1 cellular context compared by ENCODE assay signal in genomic region chr12:112599871-112600270, GRCh38.
TF ChIP-seq lines count a peak whose summit lies in the region.

No MANE protein-coding gene starts in this region.

TF ChIP-seq in HepG2, 621 proteins besides CTCF, POLR2A, EP300 and RAD21 (continued from another document and continues in another):
- TF ChIP-seq ZZZ3 (CRISPR knock-in tag; IDR thresholded peaks at IDR 0.05; ENCODE audit: borderline replicate concordance) (no peak), ZNF180 (CRISPR knock-in tag; IDR thresholded peaks at IDR 0.05; ENCODE audit: borderline replicate concordance, low read depth) (no peak), FOSL2 (CRISPR knock-in tag; IDR thresholded peaks at IDR 0.05) (peak; percentile 87), FOSL1 (CRISPR knock-in tag; IDR thresholded peaks at IDR 0.05; ENCODE audit: borderline replicate concordance) (peak; percentile 72; the same call in 1 of the 2 replicates), ADNP (CRISPR knock-in tag; IDR thresholded peaks at IDR 0.05) (no peak), ZNF570 (CRISPR knock-in tag; IDR thresholded peaks at IDR 0.05; ENCODE audit: borderline replicate concordance) (no peak), MYNN (CRISPR knock-in tag; IDR thresholded peaks at IDR 0.05; ENCODE audit: low read depth) (no peak), MIER3 (CRISPR knock-in tag; IDR thresholded peaks at IDR 0.05; ENCODE audit: borderline replicate concordance) (peak; percentile 39; the same call in 1 of the 2 replicates), SALL2 (CRISPR knock-in tag; IDR thresholded peaks at IDR 0.05) (0 out of 2 replicates have a peak, but pooled peaks have one; percentile 5), ZNF276 (CRISPR knock-in tag; IDR thresholded peaks at IDR 0.05; ENCODE audit: low read depth) (no peak), AHDC1 (CRISPR knock-in tag; IDR thresholded peaks at IDR 0.05; ENCODE audit: borderline replicate concordance) (peak; percentile 57; the same call in 1 of the 2 replicates), ZSCAN29 (CRISPR knock-in tag; conservative IDR thresholded peaks at IDR 0.05) (peak; percentile 75; the same call in 1 of the 2 replicates), ZNF281 (CRISPR knock-in tag; IDR thresholded peaks at IDR 0.05; ENCODE audit: borderline replicate concordance) (peak; percentile 51; the same call in 1 of the 2 replicates), SP140L (CRISPR knock-in tag; IDR thresholded peaks at IDR 0.05; ENCODE audit: borderline replicate concordance) (no peak), SKI (IDR thresholded peaks at IDR 0.05; ENCODE audit: partially characterized antibody) (peak; percentile 21), CEBPG (CRISPR knock-in tag; IDR thresholded peaks at IDR 0.05) (peak; percentile 97), ZNF468 (CRISPR knock-in tag; IDR thresholded peaks at IDR 0.05) (no peak), ZNF674 (CRISPR knock-in tag; IDR thresholded peaks at IDR 0.05; ENCODE audit: low read depth) (no peak), PHF21A (CRISPR knock-in tag; IDR thresholded peaks at IDR 0.05) (peak; percentile 68; the same call in 1 of the 2 replicates), BATF2 (CRISPR knock-in tag; IDR thresholded peaks at IDR 0.05) (0 out of 2 replicates have a peak, but pooled peaks have one; percentile 33), CERS6 (CRISPR knock-in tag; IDR thresholded peaks at IDR 0.05) (no peak), ZNF7 (CRISPR knock-in tag; IDR thresholded peaks at IDR 0.05) (no peak), MXD4 (CRISPR knock-in tag; IDR thresholded peaks at IDR 0.05) (no peak), ERF (CRISPR knock-in tag; IDR thresholded peaks at IDR 0.05) (peak; percentile 58; the same call in 1 of the 2 replicates), ZNF24 (IDR thresholded peaks at IDR 0.05) (0 out of 2 replicates have a peak, but pooled peaks have one; percentile 19), ZBTB7A (CRISPR knock-in tag; IDR thresholded peaks at IDR 0.05) (no peak), MED1 (CRISPR knock-in tag; IDR thresholded peaks at IDR 0.05) (peak; percentile 50; the same call in 1 of the 2 replicates), ZNF432 (CRISPR knock-in tag; IDR thresholded peaks at IDR 0.05; ENCODE audit: borderline replicate concordance) (no peak), SAP130 (CRISPR knock-in tag; IDR thresholded peaks at IDR 0.05; ENCODE audit: low read depth) (peak; percentile 47), FOXK1 (CRISPR knock-in tag; IDR thresholded peaks at IDR 0.05; ENCODE audit: borderline replicate concordance, low read depth) (no peak), REPIN1 (CRISPR knock-in tag; IDR thresholded peaks at IDR 0.05; ENCODE audit: borderline replicate concordance, low read depth) (0 out of 2 replicates have a peak, but pooled peaks have one; percentile 21), HOMEZ (CRISPR knock-in tag; IDR thresholded peaks at IDR 0.05; ENCODE audit: low read depth) (peak; percentile 63; the same call in 1 of the 2 replicates), ZNF205 (CRISPR knock-in tag; IDR thresholded peaks at IDR 0.05) (0 out of 2 replicates have a peak, but pooled peaks have one; percentile 48), MEIS1 (CRISPR knock-in tag; IDR thresholded peaks at IDR 0.05; ENCODE audit: borderline replicate concordance) (no peak), KDM3A (CRISPR knock-in tag; IDR thresholded peaks at IDR 0.05; ENCODE audit: low read depth) (0 out of 2 replicates have a peak, but pooled peaks have one; percentile 67), ZBTB39 (CRISPR knock-in tag; IDR thresholded peaks at IDR 0.05) (peak; percentile 63; the same call in 1 of the 2 replicates), ZKSCAN1 (IDR thresholded peaks at IDR 0.05; ENCODE audit: low read length) (no peak), ATF4 (CRISPR knock-in tag; IDR thresholded peaks at IDR 0.05) (peak in 1 of 2 experiments; percentile 85; a peak in 2 of 4 replicates), DMAP1 (CRISPR knock-in tag; IDR thresholded peaks at IDR 0.05) (no peak), SIX1 (CRISPR knock-in tag; IDR thresholded peaks at IDR 0.05; ENCODE audit: borderline replicate concordance) (peak; percentile 37; the same call in 1 of the 2 replicates), ZNF124 (CRISPR knock-in tag; IDR thresholded peaks at IDR 0.05) (peak; percentile 95), RFXANK (CRISPR knock-in tag; IDR thresholded peaks at IDR 0.05) (no peak), ZNF782 (CRISPR knock-in tag; IDR thresholded peaks at IDR 0.05; ENCODE audit: borderline replicate concordance) (no peak), HNRNPL (IDR thresholded peaks at IDR 0.05; ENCODE audit: low read depth, low read length) (no peak), ZNF878 (CRISPR knock-in tag; IDR thresholded peaks at IDR 0.05) (no peak), ZBTB7B (CRISPR knock-in tag; IDR thresholded peaks at IDR 0.05) (0 out of 2 replicates have a peak, but pooled peaks have one; percentile 22), TRAFD1 (CRISPR knock-in tag; IDR thresholded peaks at IDR 0.05; ENCODE audit: borderline replicate concordance) (no peak)
